ENCODE assay signal across 8 cellular contexts in the genomic region with DNA sequence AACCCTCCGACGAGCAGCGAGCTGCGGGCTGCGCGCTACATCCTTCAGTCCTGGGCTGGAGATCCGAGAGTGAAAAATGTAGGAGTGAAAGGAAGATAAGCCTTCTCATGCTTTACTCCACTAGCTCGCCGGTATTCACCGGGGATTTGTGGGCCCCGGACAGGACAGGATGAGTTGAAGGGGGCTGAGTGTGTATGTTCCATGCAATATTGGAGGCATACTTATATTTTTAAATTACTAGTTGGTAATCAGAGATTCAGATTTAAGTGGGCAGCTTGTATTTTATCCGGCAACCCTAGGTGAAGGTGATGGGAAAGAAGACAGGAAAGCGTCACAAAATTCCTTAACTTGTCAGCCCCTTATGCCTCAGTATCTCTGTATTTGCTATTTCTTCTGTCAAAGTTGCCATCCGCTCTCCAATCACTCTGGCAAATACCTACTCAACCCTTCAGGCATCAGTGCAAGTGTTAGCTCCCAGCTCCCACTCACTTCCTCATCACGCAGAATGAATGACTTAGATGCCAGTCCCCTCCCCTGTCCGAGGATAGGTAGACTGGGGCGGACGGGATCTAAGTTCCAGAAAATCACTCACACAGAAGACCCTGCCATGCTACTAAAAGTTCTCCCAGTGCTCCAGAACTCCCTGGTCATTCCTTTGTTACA. TPM values are rescaled to one million over a fixed set of nuclear protein-coding genes. Genes with fewer than 3 reads are reported as not detected.
DNase-seq lines count a peak whose midpoint lies in the region; ATAC-seq and TF ChIP-seq lines count a peak whose summit lies in the region.

No MANE protein-coding gene starts in this region.

- H3K4me1 Mint-ChIP-seq in endodermal cell: peaks cover 13% of the 10 kb centered on the region
- peaks cover 26 to 33% (median 30%) of the 10 kb centered on the region in 3 donors for H3K4me1 Mint-ChIP-seq in naive B cell

- no peaks in the 10 kb centered on the region for H4K20me1 ChIP-seq in DND-41 (ENCODE audit: insufficient read depth, low read length)

- peaks cover 31% of the 10 kb centered on the region for H3K27me3 Mint-ChIP-seq in endodermal cell (ENCODE audit: insufficient read depth)
- H3K27me3 Mint-ChIP-seq in naive B cell: no peaks in the 10 kb centered on the region

- H3K27me3 ChIP-seq in DND-41 (ENCODE audit: insufficient read depth, low read length, poor library complexity): no peaks in the 10 kb centered on the region
- H3K27me3 ChIP-seq in SJCRH30: no peaks in the 10 kb centered on the region
- H3K27me3 ChIP-seq in endodermal cell (ENCODE audit: control insufficient read depth, insufficient read depth, low read length, poor library complexity, severe bottlenecking): peaks cover 26% of the 10 kb centered on the region

- peaks cover 32% of the 10 kb centered on the region for H3K4me1 ChIP-seq in DND-41 (ENCODE audit: insufficient read depth, low read length)
- peaks cover 5% of the 10 kb centered on the region; the same call in 1 of the 2 replicates for H3K4me1 ChIP-seq in SJCRH30
- no peaks in the 10 kb centered on the region for H3K4me1 ChIP-seq in endodermal cell (ENCODE audit: control insufficient read depth, insufficient read depth, low read length)

- H3K27ac Mint-ChIP-seq in endodermal cell (peak overlapping the region; percentile 18), naive B cell (peak overlapping the region; percentile 64 to 94 (median 87))

- H3K79me2 ChIP-seq in DND-41 (ENCODE audit: insufficient read depth, low read length): peaks cover 20% of the 10 kb centered on the region; the same call in 1 of the 2 replicates

- H3K9ac ChIP-seq in DND-41 (ENCODE audit: low read depth, low read length) (peak overlapping the region; percentile 68), endodermal cell (ENCODE audit: extremely low read depth, low read length, poor library complexity, severe bottlenecking) (peak overlapping the region; percentile 43)

- H3K4me2 ChIP-seq in DND-41 (ENCODE audit: insufficient read depth, low read length): peak overlapping the region; percentile 93

- H3K36me3 Mint-ChIP-seq in endodermal cell (ENCODE audit: low read depth) (no peaks in the 10 kb centered on the region), naive B cell (peaks cover 0 to under 1% of the 10 kb centered on the region in 2 donors)

- ATAC-seq in DND-41 (ENCODE audit: insufficient read depth, low read depth) (no peak), naive B cell (ENCODE audit: low read depth in 2 of 2) (peak in 1 of 2 donors; percentile 4), HG02970 (IDR thresholded peaks at IDR 0.05; ENCODE audit: low FRiP score, unreplicated experiment) (no peak), HG03432 (IDR thresholded peaks at IDR 0.05; ENCODE audit: unreplicated experiment) (no peak)

- peak overlapping the region; percentile 56 to 81; a peak in 3 of 4 replicates for H3K4me3 ChIP-seq in DND-41 (ENCODE audit: low read depth in 1 of 2, low read length in 2 of 2)
- peak overlapping the region; percentile 91 for H3K4me3 ChIP-seq in HFF-Myc (replicated peaks; ENCODE audit: low read depth, low read length)
- H3K4me3 ChIP-seq in SJCRH30: peak overlapping the region; percentile 88
- H3K4me3 ChIP-seq in endodermal cell (ENCODE audit: low read length): peak overlapping the region; percentile 92

- peak overlapping the region; percentile 73 for H3K4me3 Mint-ChIP-seq in endodermal cell
- H3K4me3 Mint-ChIP-seq in naive B cell: peak overlapping the region; percentile 93 to 98 (median 96)

- peak overlapping the region; percentile 87 for H2AFZ ChIP-seq in DND-41 (ENCODE audit: low read depth, low read length)

- H3K36me3 ChIP-seq in DND-41 (ENCODE audit: insufficient read depth, low read length) (no peaks in the 10 kb centered on the region), SJCRH30 (no peaks in the 10 kb centered on the region), endodermal cell (ENCODE audit: control insufficient read depth, insufficient read depth, low read length) (no peaks in the 10 kb centered on the region)

- H3K9me3 Mint-ChIP-seq in endodermal cell (no peaks in the 10 kb centered on the region), naive B cell (no peaks in the 10 kb centered on the region)

- TF ChIP-seq CTCF in DND-41 (IDR thresholded peaks at IDR 0.05; ENCODE audit: borderline replicate concordance, extremely low read depth, low read length, poor library complexity, severe bottlenecking) (no peak), HFF-Myc (IDR thresholded peaks at IDR 0.05; ENCODE audit: low read depth, low read length, missing control alignments) (no peak), endodermal cell (conservative IDR thresholded peaks at IDR 0.05) (no peak)

- DNase-seq in DND-41 (peak; percentile 18), HFF-Myc (ENCODE audit: extremely low read depth, low read depth) (no peak), SJCRH30 (peak in 1 of 2 experiments; percentile 15), endodermal cell (no peak), naive B cell (peak; percentile 18), mucosa of gallbladder (ENCODE audit: low spot score) (no peak)

- H3K9me3 ChIP-seq in DND-41 (ENCODE audit: insufficient read depth, low read length, severe bottlenecking) (no peaks in the 10 kb centered on the region), SJCRH30 (replicated peaks) (no peaks in the 10 kb centered on the region), endodermal cell (ENCODE audit: control insufficient read depth, low read length) (no peaks in the 10 kb centered on the region)

- H3K27ac ChIP-seq in DND-41 (ENCODE audit: low read length) (peak overlapping the region; percentile 69), SJCRH30 (peak overlapping the region; percentile 16; the same call in 1 of the 2 replicates), endodermal cell (ENCODE audit: low read depth, low read length) (no peak overlapping the region)

- WGBS in endodermal cell (ENCODE audit: insufficient coverage in 1 of 2, insufficient read length in 1 of 2), 2 experiments: 8 to 10% methylated on average over 7 to 18 of the region's 18 CpGs

RNA-seq across cellular contexts. Expression of gene PIGM, which starts 0.5 kb away (rescaled TPM):
- total RNA-seq in SJCRH30 (2014; rRNA removed; shearing (Covaris generic)): 5.0 and 6.3 TPM in 2 replicates
- total RNA-seq in endodermal cell (1 to 10 TPM; 4.6 to 5.2 TPM), mucosa of gallbladder (7.9 TPM)
- polyA plus RNA-seq in endodermal cell (2013, experiment 1 of 2): 6.7 TPM
- 5.5 TPM for polyA plus RNA-seq in endodermal cell (2013, experiment 2 of 2)
- 1 to 10 TPM in 5 of 6 donors, under 1 TPM in 1; 0.98 to 2.0 (median 1.5) TPM for polyA plus RNA-seq in naive B cell (ENCODE audit: low read depth in 6 of 6)

RNA-seq across cellular contexts. Expression of gene KCNJ10, which starts 37.7 kb away (rescaled TPM):
- 0.14 TPM in 1 of 2 replicates, not detected in the other for total RNA-seq in SJCRH30 (2014; rRNA removed; shearing (Covaris generic))
- total RNA-seq in endodermal cell: under 1 TPM in 1 of 2 donors, not detected in 1; 0.26 TPM
- polyA plus RNA-seq in endodermal cell (2013, experiment 1 of 2): 1.2 TPM
- 1.9 TPM for polyA plus RNA-seq in endodermal cell (2013, experiment 2 of 2)
- polyA plus RNA-seq in naive B cell (ENCODE audit: low read depth in 6 of 6): not detected
- not detected for total RNA-seq in mucosa of gallbladder

RNA-seq across cellular contexts. Expression of gene KCNJ9, which starts 49.0 kb away (rescaled TPM):
- not detected in 2 replicates for total RNA-seq in SJCRH30 (2014; rRNA removed; shearing (Covaris generic))
- not detected for total RNA-seq in endodermal cell
- polyA plus RNA-seq in endodermal cell (2013, experiment 1 of 2): 0.36 TPM
- 0.17 TPM for polyA plus RNA-seq in endodermal cell (2013, experiment 2 of 2)
- polyA plus RNA-seq in naive B cell (ENCODE audit: low read depth in 6 of 6): under 1 TPM in 1 of 6 donors, not detected in 5; 0.08 TPM
- not detected for total RNA-seq in mucosa of gallbladder

Comparison
In these comparisons a context has a peak if more than half of its experiments do, and no peak if none do; other contexts are left out.
1. DNase-seq: peak in DND-41 (single experiment) and naive B cell (single experiment); none in HFF-Myc (single experiment), endodermal cell (single experiment) and mucosa of gallbladder (single experiment).
2. Peak in every context shown above with its lines, with median percentiles within 50 percentile points of each other: H3K4me3 ChIP-seq.